ENCODE assay signal across 26 cellular contexts in genomic region chrX:151675121-151675746, GRCh38.
"Had no signal": no experiment of that assay in that cellular context is flagged by ENCODE, and none has a peak within 500 bp of the region (broad histone marks: within the 10 kb centered on the region; RNA-seq: fewer than 3 reads in every experiment).

No MANE protein-coding gene starts in this region.

- ATAC-seq: activated CD8-positive, alpha-beta T cell treated with anti-CD3 and anti-CD28 coated beads, Interleukin-2, amount 10 ng/mL, durations not matched to agents 7 days and 5 days; Panc1; Right ventricle myocardium inferior; T-cell had no signal

- H3K36me3 ChIP-seq: breast epithelium had no signal

- H3K9me3 ChIP-seq: breast epithelium had no signal

- H3K4me3 ChIP-seq: breast epithelium, SK-N-MC had no signal

- DNase-seq: activated CD4-positive, alpha-beta T cell treated with anti-CD3 and anti-CD28 coated beads for 48 hours; activated CD4-positive, alpha-beta T cell treated with anti-CD3 and anti-CD28 coated beads, Interleukin-2, amount 50 U/mL, for 4 hours; activated CD4-positive, CD25-positive, alpha-beta regulatory T cell treated with anti-CD3 and anti-CD28 coated beads, Interleukin-2, amount 50 U/mL, for 72 hours; activated CD8-positive, alpha-beta memory T cell treated with anti-CD3 and anti-CD28 coated beads, Interleukin-2, amount 50 U/mL, for 48 hours; activated CD8-positive, alpha-beta T cell treated with anti-CD3 and anti-CD28 coated beads, Interleukin-2, amount 10 ng/mL, durations not matched to agents 7 days and 5 days; activated naive CD4-positive, alpha-beta T cell treated with anti-CD3 and anti-CD28 coated beads, Interleukin-2, amount 50 U/mL, for 16 hours; activated naive CD8-positive, alpha-beta T cell treated with anti-CD3 and anti-CD28 coated beads, Interleukin-2, amount 10 ng/mL, durations not matched to agents 7 days and 5 days; activated T-cell treated with anti-CD3 and anti-CD28 coated beads, Interleukin-2, amount 50 U/mL, for 1 hour; aorta; NCI-H1092; NCI-H1417; NCI-H1930; NCI-H345; NCI-H510A; NCI-H748 treated with DMSO at 0.1 percent for 48 hours; OCI-M1; RPMI8226; T-cell; T-helper 2 cell; T1000 had no signal

- H3K27ac ChIP-seq: breast epithelium, KMS-11, SK-N-MC, VCaP had no signal
